In genomic region chr22:40179535-40179934, GRCh38 we compare ENCODE assay signal across 8 cellular contexts. TPM values are rescaled to one million over a fixed set of nuclear protein-coding genes. Genes with fewer than 3 reads are reported as not detected.
DNase-seq lines count a peak whose midpoint lies in the region; ATAC-seq and TF ChIP-seq lines count a peak whose summit lies in the region.

No MANE protein-coding gene starts in this region.

- H3K27ac ChIP-seq in SJCRH30 (peak overlapping the region; percentile 81), psoas muscle (peak overlapping the region; percentile 84), RWPE1 (no peak overlapping the region)

- DNase-seq in GM06990 (ENCODE audit: extremely low read depth, insufficient read length) (no peak), SJCRH30 (peak in 1 of 2 experiments; percentile 7), fibroblast of mammary gland (ENCODE audit: low read depth) (no peak), psoas muscle (no peak), RWPE1 (ENCODE audit: low spot score) (no peak)
- DNase-seq in stimulated activated naive CD4-positive, alpha-beta T cell treated with Interleukin-2 at 50 U/mL for 16 hours (lab: John Stamatoyannopoulos, UW): no peak
- no peak for DNase-seq in stimulated activated CD4-positive, alpha-beta T cell treated with anti-CD3 and anti-CD28 coated beads, Interleukin-2, amount 100 ng/mL, for 24 hours

- CTCF ChIA-PET in RWPE1 (lab: Yijun Ruan, JAX): interaction anchor here (0.5 to 0.7 kb wide), 2 partner anchors 94 to 109 kb away, joined by 3 to 5 read pairs; no protein-coding TSS in a partner anchor

- TF ChIP-seq CTCF in GM06990 (IDR thresholded peaks at IDR 0.05; ENCODE audit: insufficient read depth, low read length, poor library complexity, severe bottlenecking) (no peak), fibroblast of mammary gland (conservative IDR thresholded peaks at IDR 0.05; ENCODE audit: control insufficient read depth, insufficient read depth, low read depth, low read length) (no peak), psoas muscle (IDR thresholded peaks at IDR 0.05) (no peak), RWPE1 (conservative IDR thresholded peaks at IDR 0.05; ENCODE audit: low read depth) (no peak)

- ATAC-seq in psoas muscle (no peak), GM18519 (IDR thresholded peaks at IDR 0.05; ENCODE audit: low FRiP score, unreplicated experiment) (no peak)

- H3K4me3 ChIP-seq in GM06990 (replicated peaks; ENCODE audit: low read depth, low read length) (peak overlapping the region; percentile 90), SJCRH30 (peak overlapping the region; percentile 79), fibroblast of mammary gland (ENCODE audit: control insufficient read depth, low read depth, low read length) (peak overlapping the region; percentile 95), psoas muscle (peak overlapping the region; percentile 80)

- H3K36me3 ChIP-seq in GM06990 (ENCODE audit: control insufficient read depth, insufficient read depth, low read length) (no peaks in the 10 kb centered on the region), SJCRH30 (no peaks in the 10 kb centered on the region), psoas muscle (ENCODE audit: insufficient read depth in 1 of 2, low read depth in 1 of 2) (no peaks in the 10 kb centered on the region)

- no peaks in the 10 kb centered on the region for H3K9me3 ChIP-seq in SJCRH30 (replicated peaks)
- H3K9me3 ChIP-seq in psoas muscle: no peaks in the 10 kb centered on the region

- H3K4me1 ChIP-seq in SJCRH30: peaks cover 17% of the 10 kb centered on the region
- H3K4me1 ChIP-seq in psoas muscle: peaks cover 80% of the 10 kb centered on the region

- H3K27me3 ChIP-seq in GM06990 (replicated peaks; ENCODE audit: control insufficient read depth, insufficient read depth, low read length) (no peaks in the 10 kb centered on the region), SJCRH30 (no peaks in the 10 kb centered on the region), psoas muscle (ENCODE audit: insufficient read depth in 3 of 3, low read length in 2 of 3) (no peaks in the 10 kb centered on the region)

- POLR2A ChIA-PET in RWPE1 (lab: Yijun Ruan, JAX; ENCODE audit: low non-redundant PET): no interaction called here

- 42 to 62% (median 53%) methylated on average over 2 of the region's 2 CpGs for WGBS in psoas muscle, 3 donors

- intact Hi-C loops in psoas muscle (cut with DNase I): loop anchor here in 1 of 2 donors (5.0 kb wide), 2 partner anchors 132 to 168 kb away; partner anchors contain the start of gene ADSL

RNA-seq across cellular contexts. Expression of gene TNRC6B, which starts 1.8 kb away (rescaled TPM):
- 16.4 and 19.7 TPM in 2 replicates for total RNA-seq in SJCRH30 (2014; rRNA removed; shearing (Covaris generic))
- 10 to 100 TPM; 27.9 to 49.4 (median 32.6) TPM for total RNA-seq in psoas muscle
- 10 to 100 TPM in 1 of 3 donors, 1 to 10 TPM in 2; 2.2 to 17.4 (median 2.5) TPM for polyA plus RNA-seq in psoas muscle
